Comparison of ENCODE assay signal across 8 cellular contexts in the genomic region with DNA sequence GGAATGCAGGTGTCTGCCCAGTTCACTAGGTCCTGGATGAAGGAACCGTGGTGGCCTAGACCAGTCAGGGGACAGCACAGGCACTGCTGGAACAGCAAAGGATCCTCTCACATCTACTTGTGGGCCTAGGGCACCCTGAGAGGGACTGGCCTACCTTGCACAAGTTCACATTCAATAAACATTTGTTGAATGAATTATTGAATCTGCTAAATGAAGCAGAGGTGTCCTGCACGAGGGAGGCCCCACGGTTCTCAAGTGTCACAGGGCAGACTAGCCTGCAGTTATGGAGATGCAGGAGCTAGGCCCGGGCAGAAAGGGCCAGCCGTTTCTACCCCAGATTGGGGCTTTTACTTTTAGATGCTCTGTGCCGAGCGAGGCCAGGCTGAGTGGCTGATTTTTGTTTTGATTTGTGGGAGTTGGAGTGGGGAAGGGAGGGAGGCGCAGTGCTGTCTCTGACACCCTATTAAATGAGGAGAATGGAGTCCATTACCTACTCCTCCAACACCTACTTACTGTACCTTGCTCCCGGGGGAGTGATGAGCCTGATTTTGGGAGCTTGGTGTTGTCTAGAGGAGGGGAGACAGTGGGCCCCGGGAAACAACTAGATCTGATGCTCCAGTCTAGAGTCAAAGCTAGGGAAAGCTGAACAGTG. TPM values are rescaled to one million over a fixed set of nuclear protein-coding genes. Genes with fewer than 3 reads are reported as not detected.
DNase-seq lines count a peak whose midpoint lies in the region; ATAC-seq, FAIRE-seq and TF ChIP-seq lines count a peak whose summit lies in the region.

No MANE protein-coding gene starts in this region.

- no peaks in the 10 kb centered on the region for H3K36me3 ChIP-seq in SK-N-SH (replicated peaks in 1 of 2; ENCODE audit: control insufficient read depth in 1 of 2, insufficient read depth in 2 of 2, low read length in 1 of 2)
- H3K36me3 ChIP-seq in keratinocyte (ENCODE audit: control insufficient read depth in 2 of 2, extremely low read depth in 1 of 2, insufficient read depth in 2 of 2, low read length in 2 of 2), result no peaks in the 10 kb centered on the region
- H3K36me3 ChIP-seq in testis (ENCODE audit: low read depth, missing control alignments), result no peaks in the 10 kb centered on the region

- H3K9me2 ChIP-seq in SK-N-SH, result no peaks in the 10 kb centered on the region

- peaks cover 30% of the 10 kb centered on the region for H3K4me1 Mint-ChIP-seq in activated CD8-positive, alpha-beta T cell treated with anti-CD3 and anti-CD28 coated beads for 36 hours (ENCODE audit: low read depth)

- POLR2A ChIA-PET in SK-N-SH (lab: Yijun Ruan, JAX), result interaction anchor here (0.6 to 4.3 kb wide), 15 partner anchors 10 to 118 kb away, joined by 3 to 94 read pairs (median 6); partner anchors contain the start of genes ELMOD3, MAT2A, RETSAT and SH2D6
- POLR2A ChIA-PET in activated CD8-positive, alpha-beta T cell treated with anti-CD3 and anti-CD28 coated beads for 36 hours (lab: Charles Lee), result interaction anchor here (0.8 to 24.1 kb wide), 9 partner anchors 8 to 182 kb away, joined by 3 to 382 read pairs (median 4); partner anchors contain the start of genes C2orf68, MAT2A and TGOLN2

- ATAC-seq in SK-N-SH treated with all-trans-retinoic acid at 6 μM for 48 hours, result no peak
- ATAC-seq in activated CD8-positive, alpha-beta T cell treated with anti-CD3 and anti-CD28 coated beads for 36 hours, result no peak
- ATAC-seq in HG03196 (IDR thresholded peaks at IDR 0.05; ENCODE audit: unreplicated experiment), result no peak

- H3K27me3 ChIP-seq in SK-N-SH (ENCODE audit: insufficient read depth), result no peaks in the 10 kb centered on the region
- H3K27me3 ChIP-seq in keratinocyte (ENCODE audit: control insufficient read depth, extremely low read depth, insufficient read depth, low read length), result no peaks in the 10 kb centered on the region
- H3K27me3 ChIP-seq in testis, result no peaks in the 10 kb centered on the region

- peak overlapping the region; percentile 66; the same call in 1 of the 2 replicates for H3K4me2 ChIP-seq in SK-N-SH
- peak overlapping the region; percentile 49 for H3K4me2 ChIP-seq in keratinocyte (ENCODE audit: control insufficient read depth, extremely low read depth, insufficient read depth, low read depth, low read length)

- H3K4me3 Mint-ChIP-seq in activated CD8-positive, alpha-beta T cell treated with anti-CD3 and anti-CD28 coated beads for 36 hours, result peak overlapping the region; percentile 63

- H3K9ac ChIP-seq in SK-N-SH, result peak overlapping the region; percentile 60
- no peak overlapping the region for H3K9ac ChIP-seq in keratinocyte (ENCODE audit: control insufficient read depth, extremely low read depth, insufficient read depth, low read length)

- WGBS in SK-N-SH (ENCODE audit: low lambda C conversion rate), result 56% methylated on average over 9 of the region's 10 CpGs
- WGBS in testis, 2 donors, result 16 to 30% methylated on average over 10 of the region's 10 CpGs

- no peak for TF ChIP-seq POLR2A in testis (IDR thresholded peaks at IDR 0.05)

- H3K9me1 ChIP-seq in keratinocyte (ENCODE audit: control insufficient read depth, extremely low read depth, insufficient read depth, low read length), result no peaks in the 10 kb centered on the region

- CTCF ChIA-PET in SK-N-SH (lab: Yijun Ruan, JAX), result interaction anchor here (0.7 to 6.9 kb wide), 8 partner anchors 9 to 115 kb away, joined by 3 to 61 read pairs (median 5); partner anchors contain the start of genes MAT2A and SH2D6
- CTCF ChIA-PET in activated CD8-positive, alpha-beta T cell treated with anti-CD3 and anti-CD28 coated beads for 36 hours (lab: Charles Lee), result interaction anchor here (1.1 to 2.6 kb wide), 5 partner anchors 17 to 200 kb away, joined by 3 to 17 read pairs (median 5); no protein-coding TSS in a partner anchor

- H3K27me3 Mint-ChIP-seq in activated CD8-positive, alpha-beta T cell treated with anti-CD3 and anti-CD28 coated beads for 36 hours, result no peaks in the 10 kb centered on the region

- no peak for TF ChIP-seq RAD21 in SK-N-SH (IDR thresholded peaks at IDR 0.05; ENCODE audit: low read length)

- no peak overlapping the region for H3K4me3 ChIP-seq in SK-N-SH (ENCODE audit: low read depth in 2 of 2, low read length in 1 of 2)
- H3K4me3 ChIP-seq in keratinocyte (ENCODE audit: control insufficient read depth in 2 of 3, extremely low read depth in 1 of 3, insufficient read depth in 2 of 3, low read depth in 1 of 3, low read length in 3 of 3), result no peak overlapping the region
- H3K4me3 ChIP-seq in testis, result peak overlapping the region in 1 of 2 donors; percentile 57

- TF ChIP-seq CTCF in SK-N-SH (IDR thresholded peaks at IDR 0.05) (no peak), keratinocyte (optimal IDR thresholded peaks at IDR 0.05 in 1 of 3, IDR thresholded peaks at IDR 0.05 in 1 of 3, conservative IDR thresholded peaks at IDR 0.05 in 1 of 3; ENCODE audit: extremely low read depth in 1 of 3, insufficient read depth in 2 of 3, low read length in 3 of 3) (no peak), testis (IDR thresholded peaks at IDR 0.05) (no peak)
- no peak for TF ChIP-seq CTCF in activated CD8-positive, alpha-beta T cell treated with anti-CD3 and anti-CD28 coated beads for 36 hours (IDR thresholded peaks at IDR 0.05)

- intact Hi-C loops in activated CD8-positive, alpha-beta T cell treated with anti-CD3 and anti-CD28 coated beads for 36 hours (cut with micrococcal nuclease), result no loop called here
- intact Hi-C loops in testis (cut with DNase I; ENCODE audit: low total_unique reads), result loop anchor here (5.0 kb wide), 1 partner anchor 100 kb away; the partner anchor contains the start of gene MAT2A

- no peaks in the 10 kb centered on the region for H3K36me3 Mint-ChIP-seq in activated CD8-positive, alpha-beta T cell treated with anti-CD3 and anti-CD28 coated beads for 36 hours (ENCODE audit: low read depth)

- no peaks in the 10 kb centered on the region for H4K20me1 ChIP-seq in SK-N-SH (ENCODE audit: insufficient read depth)
- H4K20me1 ChIP-seq in keratinocyte (ENCODE audit: control insufficient read depth, extremely low read depth, insufficient read depth, low read length), result no peaks in the 10 kb centered on the region

- H3K27ac Mint-ChIP-seq in activated CD8-positive, alpha-beta T cell treated with anti-CD3 and anti-CD28 coated beads for 36 hours, result peak overlapping the region; percentile 82

- dilution Hi-C loops in keratinocyte (cut with MboI; ENCODE audit: extremely low pct_ligation_motif_present, low sequenced_read_pairs), result no loop called here

- no peaks in the 10 kb centered on the region for H3K9me3 ChIP-seq in SK-N-SH
- H3K9me3 ChIP-seq in keratinocyte (ENCODE audit: control insufficient read depth, low read depth, low read length), result no peaks in the 10 kb centered on the region
- H3K9me3 ChIP-seq in testis, result no peaks in the 10 kb centered on the region

- H3F3A ChIP-seq in SK-N-SH (replicated peaks; ENCODE audit: insufficient read depth), result peaks cover 6% of the 10 kb centered on the region

- no peaks in the 10 kb centered on the region for H3K9me3 Mint-ChIP-seq in activated CD8-positive, alpha-beta T cell treated with anti-CD3 and anti-CD28 coated beads for 36 hours

- TF ChIP-seq EP300 in SK-N-SH (IDR thresholded peaks at IDR 0.05; ENCODE audit: borderline replicate concordance in 1 of 2, low read depth in 1 of 2, low read length in 1 of 2), result no peak

- peak overlapping the region; percentile 75; the same call in 1 of the 2 replicates for H2AFZ ChIP-seq in SK-N-SH (ENCODE audit: low read depth)
- H2AFZ ChIP-seq in keratinocyte (ENCODE audit: control insufficient read depth, low read length), result no peak overlapping the region

- H3K4me1 ChIP-seq in SK-N-SH (ENCODE audit: control insufficient read depth in 1 of 2, insufficient read depth in 2 of 2, low read depth in 1 of 2, low read length in 1 of 2) (peaks cover 14 to 65% of the 10 kb centered on the region in 2 experiments; a peak in 3 of 4 replicates), keratinocyte (ENCODE audit: control insufficient read depth, extremely low read depth, insufficient read depth, low read length) (peaks cover 25% of the 10 kb centered on the region), testis (peaks cover 40% of the 10 kb centered on the region)

- H3K27ac ChIP-seq in SK-N-SH (ENCODE audit: low read depth in 2 of 2, low read length in 1 of 2) (peak overlapping the region; percentile 58 to 90), keratinocyte (ENCODE audit: control insufficient read depth, insufficient read depth, low read length) (no peak overlapping the region), testis (peak overlapping the region; percentile 95 to 96)

- peak; percentile 43 for FAIRE-seq in keratinocyte (lab: Jason Lieb, UNC)

- no peaks in the 10 kb centered on the region for H3K79me2 ChIP-seq in SK-N-SH (ENCODE audit: insufficient read depth)
- no peaks in the 10 kb centered on the region for H3K79me2 ChIP-seq in keratinocyte (ENCODE audit: control insufficient read depth, insufficient read depth, low read length)

- no peak for DNase-seq in SK-N-SH
- no peak for DNase-seq in activated CD8-positive, alpha-beta T cell treated with anti-CD3 and anti-CD28 coated beads for 36 hours
- DNase-seq in keratinocyte (ENCODE audit: low read depth, low spot score), result no peak
- no peak for DNase-seq in testis
- no peak for DNase-seq in UCSD-AML1 (lab: John Stamatoyannopoulos, UW; ENCODE audit: unreplicated experiment)
- DNase-seq in SIG-M5 treated with dmso at 0.1 percent for 504 hours (lab: John Stamatoyannopoulos, UW; ENCODE audit: unreplicated experiment), result no peak

RNA-seq across cellular contexts. Expression of gene SH2D6, which starts 18.4 kb away (rescaled TPM):
- polyA plus RNA-seq in SK-N-SH (2012; rRNA removed), result 0.33 and 0.42 TPM in 2 replicates
- polyA plus RNA-seq in SK-N-SH (2012; cell fraction: cytosol; rRNA removed), result 0.21 and 0.42 TPM in 2 replicates
- polyA plus RNA-seq in SK-N-SH (2012; cell fraction: nucleus; rRNA removed), result 1.9 and 2.3 TPM in 2 replicates
- total RNA-seq in activated CD8-positive, alpha-beta T cell treated with anti-CD3 and anti-CD28 coated beads for 36 hours, result under 1 TPM; 0.77 to 0.96 TPM
- 0.10 to 0.21 TPM in 2 of 3 replicates, not detected in the other for polyA plus RNA-seq in keratinocyte
- polyA plus RNA-seq in keratinocyte (2011; ENCODE audit: low read depth), result not detected
- not detected in 2 replicates for polyA plus RNA-seq in keratinocyte (2011; cell fraction: cytosol; rRNA removed)
- polyA plus RNA-seq in keratinocyte (2011; cell fraction: nucleus; rRNA removed), result not detected in 2 replicates
- polyA plus RNA-seq in keratinocyte (2012; ENCODE audit: low replicate concordance), result 0.09 TPM in 1 of 2 replicates, not detected in the other
- polyA minus RNA-seq in keratinocyte, result 0.56 TPM in 1 of 3 replicates, not detected in the others
- polyA minus RNA-seq in keratinocyte (2011; cell fraction: cytosol; rRNA and poly(A)+ RNA removed), result not detected
- polyA minus RNA-seq in keratinocyte (2011; cell fraction: nucleus; rRNA and poly(A)+ RNA removed), result not detected in 2 replicates
- total RNA-seq in testis, result 10 to 100 TPM; 11.2 to 13.6 TPM
- 15.9 TPM for polyA plus RNA-seq in testis (ENCODE audit: insufficient read depth, low read depth, low replicate concordance)

RNA-seq across cellular contexts. Expression of gene CAPG, which starts 26.8 kb away (rescaled TPM):
- polyA plus RNA-seq in SK-N-SH (2012; rRNA removed), result 1.2 and 1.3 TPM in 2 replicates
- polyA plus RNA-seq in SK-N-SH (2012; cell fraction: cytosol; rRNA removed), result 0.94 and 1.5 TPM in 2 replicates
- 1.4 and 2.0 TPM in 2 replicates for polyA plus RNA-seq in SK-N-SH (2012; cell fraction: nucleus; rRNA removed)
- 10 to 100 TPM; 18.7 to 19.3 TPM for total RNA-seq in activated CD8-positive, alpha-beta T cell treated with anti-CD3 and anti-CD28 coated beads for 36 hours
- polyA plus RNA-seq in keratinocyte, result 466 to 683 TPM (median 503 TPM) in 3 replicates
- polyA plus RNA-seq in keratinocyte (2011; ENCODE audit: low read depth), result 123 TPM
- 321 and 549 TPM in 2 replicates for polyA plus RNA-seq in keratinocyte (2011; cell fraction: cytosol; rRNA removed)
- 232 and 338 TPM in 2 replicates for polyA plus RNA-seq in keratinocyte (2011; cell fraction: nucleus; rRNA removed)
- 352 and 538 TPM in 2 replicates for polyA plus RNA-seq in keratinocyte (2012; ENCODE audit: low replicate concordance)
- 216 to 344 TPM (median 339 TPM) in 3 replicates for polyA minus RNA-seq in keratinocyte
- 273 TPM for polyA minus RNA-seq in keratinocyte (2011; cell fraction: cytosol; rRNA and poly(A)+ RNA removed)
- polyA minus RNA-seq in keratinocyte (2011; cell fraction: nucleus; rRNA and poly(A)+ RNA removed), result 94.0 and 95.3 TPM in 2 replicates
- total RNA-seq in testis, result 10 to 100 TPM; 17.7 to 29.4 TPM
- 74.5 TPM for polyA plus RNA-seq in testis (ENCODE audit: insufficient read depth, low read depth, low replicate concordance)

Comparison
In these comparisons a context has a peak if more than half of its experiments do, and no peak if none do; other contexts are left out.
1. RNA of gene CAPG, which starts 26.8 kb away (polyA plus RNA-seq): 123 to 683 TPM in keratinocyte and 74.5 TPM in testis (single experiment); 0.94 to 2.0 TPM in SK-N-SH; every median in the first group is over 10 times any median in the second.